10 cellular contexts compared by ENCODE assay signal in genomic region chr2:73859721-73860586, GRCh38. TPM values are rescaled to one million over a fixed set of nuclear protein-coding genes. Genes with fewer than 3 reads are reported as not detected.
A peak's percentile ranks its signal among the peaks of the same experiment; 100 is the strongest.
DNase-seq lines count a peak whose midpoint lies in the region; ATAC-seq and FAIRE-seq lines count a peak whose summit lies in the region.
"Had no signal": no experiment of that assay in that cellular context is flagged by ENCODE, and none has a peak within 500 bp of the region (broad histone marks: within the 10 kb centered on the region; RNA-seq: fewer than 3 reads in every experiment).

No MANE protein-coding gene starts in this region.

- peaks cover 43% of the 10 kb centered on the region for H3K4me1 Mint-ChIP-seq in stimulated activated naive CD8-positive, alpha-beta T cell treated with anti-CD3 and anti-CD28 coated beads, Interleukin-15, Interleukin-2, amounts not matched to agents 100 ng/mL and 50 ng/mL, for 24 hours (ENCODE audit: low read depth)

- peak overlapping the region; percentile 79 for H3K27ac Mint-ChIP-seq in stimulated activated naive CD8-positive, alpha-beta T cell treated with anti-CD3 and anti-CD28 coated beads, Interleukin-15, Interleukin-2, amounts not matched to agents 100 ng/mL and 50 ng/mL, for 24 hours

- no peaks in the 10 kb centered on the region for H3K9me3 ChIP-seq in small intestine (ENCODE audit: control insufficient read depth, low read depth)
- H3K9me3 ChIP-seq: BLaER1 had no signal

- H3K36me3 ChIP-seq in small intestine (ENCODE audit: control insufficient read depth in 2 of 2, insufficient read depth in 2 of 2, low read length in 2 of 2), result peaks cover 15 to 34% of the 10 kb centered on the region in 2 donors

- no peak for FAIRE-seq in small intestine (lab: Jason Lieb, UNC)

- H3K27me3 Mint-ChIP-seq in stimulated activated naive CD8-positive, alpha-beta T cell treated with anti-CD3 and anti-CD28 coated beads, Interleukin-15, Interleukin-2, amounts not matched to agents 100 ng/mL and 50 ng/mL, for 24 hours, result no peaks in the 10 kb centered on the region

- H3K4me1 ChIP-seq in small intestine (ENCODE audit: control insufficient read depth in 2 of 2, insufficient read depth in 1 of 2, low read depth in 1 of 2, low read length in 1 of 2), result no peaks in the 10 kb centered on the region
- H3K4me1 ChIP-seq: BLaER1 had no signal

- no peak overlapping the region for H3K4me3 ChIP-seq in small intestine (ENCODE audit: low read depth in 1 of 2, low read length in 2 of 2)
- H3K4me3 ChIP-seq: BLaER1 had no signal

- no peak for ATAC-seq in GM19455 (IDR thresholded peaks at IDR 0.05; ENCODE audit: unreplicated experiment)

- H3K4me3 Mint-ChIP-seq in stimulated activated naive CD8-positive, alpha-beta T cell treated with anti-CD3 and anti-CD28 coated beads, Interleukin-15, Interleukin-2, amounts not matched to agents 100 ng/mL and 50 ng/mL, for 24 hours, result peak overlapping the region; percentile 40

- H3K27me3 ChIP-seq in small intestine (ENCODE audit: control insufficient read depth in 2 of 2, insufficient read depth in 2 of 2, low read length in 2 of 2), result no peaks in the 10 kb centered on the region
- H3K27me3 ChIP-seq: BLaER1 had no signal

- peak; percentile 12 for DNase-seq in activated T-cell treated with anti-CD3 and anti-CD28 coated beads for 24 hours (ENCODE audit: low read depth)
- no peak for DNase-seq in activated T-cell treated with anti-CD3 and anti-CD28 coated beads, Interleukin-2, amount 50 U/mL, for 1 hour
- peak; percentile 23 for DNase-seq in activated CD8-positive, alpha-beta memory T cell treated with anti-CD3 and anti-CD28 coated beads, Interleukin-2, amount 50 U/mL, for 24 hours (ENCODE audit: extremely low read depth)
- peak; percentile 9 for DNase-seq in foreskin melanocyte
- DNase-seq in DMS153 treated with DMSO at 0.1 percent for 48 hours (lab: John Stamatoyannopoulos, UW; ENCODE audit: unreplicated experiment), result no peak
- DNase-seq in small intestine, result no peak
- DNase-seq: retina had no signal

- H3K27ac ChIP-seq in small intestine (ENCODE audit: low read depth in 1 of 2, low read length in 1 of 2), result no peak overlapping the region
- H3K27ac ChIP-seq: BLaER1 had no signal

- no peaks in the 10 kb centered on the region for H3K9me3 Mint-ChIP-seq in stimulated activated naive CD8-positive, alpha-beta T cell treated with anti-CD3 and anti-CD28 coated beads, Interleukin-15, Interleukin-2, amounts not matched to agents 100 ng/mL and 50 ng/mL, for 24 hours

- H3K36me3 Mint-ChIP-seq in stimulated activated naive CD8-positive, alpha-beta T cell treated with anti-CD3 and anti-CD28 coated beads, Interleukin-15, Interleukin-2, amounts not matched to agents 100 ng/mL and 50 ng/mL, for 24 hours (ENCODE audit: low read depth), result peaks cover 56% of the 10 kb centered on the region

- 85 to 91% (median 90%) methylated on average over 6 of the region's 6 CpGs for WGBS in small intestine, 3 donors

RNA-seq across cellular contexts. Expression of gene STAMBP, which starts 31.2 kb away (rescaled TPM):
- polyA plus RNA-seq in small intestine, result 10 to 100 TPM; 30.3 to 51.4 (median 34.6) TPM

RNA-seq across cellular contexts. Expression of gene ACTG2, which starts 32.9 kb away (rescaled TPM):
- polyA plus RNA-seq in small intestine, result 100 to 1,000 TPM in 1 of 3 donors, 10 to 100 TPM in 1, 1 to 10 TPM in 1; 2.0 to 108 (median 20.5) TPM

Comparison
In these comparisons a context has a peak if more than half of its experiments do, and no peak if none do; other contexts are left out.
1. DNase-seq: peak in activated T-cell treated with anti-CD3 and anti-CD28 coated beads for 24 hours (single experiment), activated CD8-positive, alpha-beta memory T cell treated with anti-CD3 and anti-CD28 coated beads, Interleukin-2, amount 50 U/mL, for 24 hours (single experiment) and foreskin melanocyte (single experiment); none in activated T-cell treated with anti-CD3 and anti-CD28 coated beads, Interleukin-2, amount 50 U/mL, for 1 hour (single experiment), DMS153 treated with DMSO at 0.1 percent for 48 hours (single experiment) and small intestine (single experiment).